Comparison of ENCODE assay signal across 14 cellular contexts in genomic region chr15:62163397-62163796, GRCh38. TPM values are rescaled to one million over a fixed set of nuclear protein-coding genes. Genes with fewer than 3 reads are reported as not detected.
DNase-seq lines count a peak whose midpoint lies in the region; FAIRE-seq and TF ChIP-seq lines count a peak whose summit lies in the region.
"Had no signal": no experiment of that assay in that cellular context is flagged by ENCODE, and none has a peak within 500 bp of the region (broad histone marks: within the 10 kb centered on the region; RNA-seq: fewer than 3 reads in every experiment).

No MANE protein-coding gene starts in this region.

- peaks cover 18% of the 10 kb centered on the region for H3K27me3 ChIP-seq in CD4-positive, alpha-beta memory T cell (ENCODE audit: insufficient read depth, low read length)
- H3K27me3 ChIP-seq in HUES64 (ENCODE audit: insufficient read depth, low read length) (peaks cover 77% of the 10 kb centered on the region), endothelial cell of umbilical vein (ENCODE audit: control insufficient read depth in 2 of 2, insufficient read depth in 2 of 2, low read length in 2 of 2) (no peaks in the 10 kb centered on the region), parathyroid adenoma (ENCODE audit: control insufficient read depth, insufficient read depth, low read length) (no peaks in the 10 kb centered on the region), mesenchymal stem cell (ENCODE audit: control insufficient read depth in 1 of 2, insufficient read depth in 1 of 2, low read length in 2 of 2) (peaks cover 54 to 61% of the 10 kb centered on the region in 2 experiments)

- no peak for DNase-seq in CD4-positive, alpha-beta memory T cell
- DNase-seq in endothelial cell of umbilical vein (ENCODE audit: low read depth, low spot score) (peak; percentile 46), NCI-H1930 (lab: John Stamatoyannopoulos, UW) (no peak), mesenchymal stem cell (no peak), amygdala (lab: John Stamatoyannopoulos, UW) (no peak), SKM-1 treated with dmso at 0.1 percent for 144 hours (lab: John Stamatoyannopoulos, UW; ENCODE audit: unreplicated experiment) (no peak)
- DNase-seq: NCI-H1436; NCI-H748 treated with DMSO at 0.1 percent for 48 hours; SIG-M5; stimulated activated naive B cell treated with anti-CD40 and anti-IgM and Interleukin-4, amounts not matched to agents 10 μg/mL and 1 μg/mL and 100 μg/mL, for 72 hours had no signal

- H3K4me3 ChIP-seq in CD4-positive, alpha-beta memory T cell (ENCODE audit: low read length in 2 of 2), result no peak overlapping the region
- H3K4me3 ChIP-seq in HUES64 (ENCODE audit: low read length) (peak overlapping the region; percentile 49; the same call in 1 of the 2 replicates), endothelial cell of umbilical vein (replicated peaks in 1 of 3; ENCODE audit: insufficient read depth in 1 of 3, low read depth in 1 of 3, low read length in 3 of 3) (peak overlapping the region in 2 of 3 experiments; percentile 49 to 75), parathyroid adenoma (ENCODE audit: low read depth, low read length) (no peak overlapping the region), mesenchymal stem cell (ENCODE audit: insufficient read depth in 1 of 2, low read depth in 1 of 2, low read length in 2 of 2) (no peak overlapping the region)
- H3K4me3 ChIP-seq: GM23248 had no signal

- dilution Hi-C loops in endothelial cell of umbilical vein (cut with MboI; ENCODE audit: extremely low pct_ligation_motif_present, low sequenced_read_pairs), result no loop called here

- H3K23ac ChIP-seq in mesenchymal stem cell (ENCODE audit: low read length in 2 of 2), result no peak overlapping the region

- peaks cover 5 to 22% (median 15%) of the 10 kb centered on the region in 4 donors for H3K4me1 Mint-ChIP-seq in CD4-positive, alpha-beta memory T cell

- POLR2A ChIA-PET in CD4-positive, alpha-beta memory T cell (lab: Charles Lee; ENCODE audit: partially characterized antibody), result no interaction called here
- POLR2A ChIA-PET in endothelial cell of umbilical vein (lab: Charles Lee), result no interaction called here

- H3K9ac ChIP-seq in HUES64 (ENCODE audit: low read depth, low read length) (no peak overlapping the region), endothelial cell of umbilical vein (replicated peaks; ENCODE audit: extremely low read depth, insufficient read depth, low read length) (peak overlapping the region; percentile 88), parathyroid adenoma (no peak overlapping the region), mesenchymal stem cell (ENCODE audit: low read length) (no peak overlapping the region)
- H3K9ac ChIP-seq: GM23248 had no signal

- H3K27ac Mint-ChIP-seq in CD4-positive, alpha-beta memory T cell, result no peak overlapping the region
- H3K27ac Mint-ChIP-seq: stimulated activated naive B cell treated with anti-CD40 and anti-IgM and Interleukin-4, amounts not matched to agents 10 μg/mL and 1 μg/mL and 100 μg/mL, for 72 hours had no signal

- no peak overlapping the region for H2AK5ac ChIP-seq in mesenchymal stem cell (ENCODE audit: low read length, severe bottlenecking)

- no peaks in the 10 kb centered on the region for H3K9me1 ChIP-seq in endothelial cell of umbilical vein (replicated peaks; ENCODE audit: control insufficient read depth, extremely low read depth, insufficient read depth, low read length)

- FAIRE-seq in endothelial cell of umbilical vein (lab: Jason Lieb, UNC), result peak; percentile 26
- FAIRE-seq: D721Med had no signal

- no peak overlapping the region for H2BK120ac ChIP-seq in mesenchymal stem cell (ENCODE audit: low read depth, low read length)

- H3K4ac ChIP-seq in mesenchymal stem cell (ENCODE audit: low read depth in 1 of 2, low read length in 2 of 2), result no peak overlapping the region

- peaks cover 48 to 57% of the 10 kb centered on the region in 2 donors for H3K27me3 Mint-ChIP-seq in CD4-positive, alpha-beta memory T cell

- H2BK5ac ChIP-seq in mesenchymal stem cell (ENCODE audit: low read depth, low read length, poor library complexity, severe bottlenecking), result no peak overlapping the region

- no TSS peak for BruUV-seq in endothelial cell of umbilical vein (replicated peaks; lab: Mats Ljungman, UMichigan)

- H3K14ac ChIP-seq in mesenchymal stem cell (ENCODE audit: low read length in 2 of 2), result no peak overlapping the region

- no peak overlapping the region for H4K8ac ChIP-seq in mesenchymal stem cell (ENCODE audit: low read length)

- H3K4me3 Mint-ChIP-seq in CD4-positive, alpha-beta memory T cell, result peak overlapping the region in 7 of 8 donors; percentile 56 to 71 (median 69)

- no peaks in the 10 kb centered on the region for H3K36me3 ChIP-seq in CD4-positive, alpha-beta memory T cell (ENCODE audit: insufficient read depth, low read length)
- H3K36me3 ChIP-seq in HUES64 (ENCODE audit: insufficient read depth, low read length), result no peaks in the 10 kb centered on the region
- H3K36me3 ChIP-seq in endothelial cell of umbilical vein (ENCODE audit: control insufficient read depth in 2 of 2, extremely low read depth in 1 of 2, insufficient read depth in 2 of 2, low read length in 2 of 2), result no peaks in the 10 kb centered on the region
- no peaks in the 10 kb centered on the region for H3K36me3 ChIP-seq in parathyroid adenoma (ENCODE audit: control insufficient read depth, insufficient read depth, low read length)
- H3K36me3 ChIP-seq in mesenchymal stem cell (ENCODE audit: control insufficient read depth in 1 of 2, insufficient read depth in 2 of 2, low read depth in 1 of 2, low read length in 2 of 2), result no peaks in the 10 kb centered on the region

- H4K91ac ChIP-seq in mesenchymal stem cell (ENCODE audit: low read length), result no peak overlapping the region

- intact Hi-C loops in CD4-positive, alpha-beta memory T cell (cut with micrococcal nuclease), result no loop called here
- intact Hi-C loops in endothelial cell of umbilical vein (cut with micrococcal nuclease), result loop anchor here (5.0 kb wide), 1 partner anchor 291 kb away; no protein-coding TSS in a partner anchor

- H2BK12ac ChIP-seq in mesenchymal stem cell (ENCODE audit: low read length in 2 of 2), result no peak overlapping the region

- H3K4me2 ChIP-seq in endothelial cell of umbilical vein (ENCODE audit: insufficient read depth, low read length) (peak overlapping the region; percentile 84), parathyroid adenoma (ENCODE audit: low read length) (no peak overlapping the region), mesenchymal stem cell (ENCODE audit: low read length, poor library complexity, severe bottlenecking) (no peak overlapping the region)

- 83% methylated on average over 6 of the region's 9 CpGs for WGBS in HUES64
- 90% methylated on average over 6 of the region's 9 CpGs for WGBS in mesenchymal stem cell

- H2BK15ac ChIP-seq in mesenchymal stem cell (ENCODE audit: low read depth, poor library complexity, severe bottlenecking), result no peak overlapping the region

- no peaks in the 10 kb centered on the region for H4K20me1 ChIP-seq in endothelial cell of umbilical vein (replicated peaks; ENCODE audit: control insufficient read depth, extremely low read depth, insufficient read depth, low read length)

- H2AFZ ChIP-seq in endothelial cell of umbilical vein (ENCODE audit: low read depth, low read length) (no peak overlapping the region), parathyroid adenoma (peak overlapping the region; percentile 38), mesenchymal stem cell (ENCODE audit: low read depth, low read length) (no peak overlapping the region)
- H2AFZ ChIP-seq: GM23248 had no signal

- no peak overlapping the region for H3K18ac ChIP-seq in mesenchymal stem cell (ENCODE audit: low read depth in 1 of 2, low read length in 2 of 2)

- TF ChIP-seq POLR2A in endothelial cell of umbilical vein (IDR thresholded peaks at IDR 0.05; ENCODE audit: low read depth, low read length), result no peak

- H3K9me3 Mint-ChIP-seq in CD4-positive, alpha-beta memory T cell, result peaks cover 0 to 13% (median 7%) of the 10 kb centered on the region in 8 donors

- H3K79me1 ChIP-seq in mesenchymal stem cell (replicated peaks; ENCODE audit: low read length, poor library complexity, severe bottlenecking), result no peaks in the 10 kb centered on the region

- H3K36me3 Mint-ChIP-seq in CD4-positive, alpha-beta memory T cell, result no peaks in the 10 kb centered on the region
- H3K36me3 Mint-ChIP-seq: stimulated activated naive B cell treated with anti-CD40 and anti-IgM and Interleukin-4, amounts not matched to agents 10 μg/mL and 1 μg/mL and 100 μg/mL, for 72 hours had no signal

- H3K79me2 ChIP-seq in endothelial cell of umbilical vein (ENCODE audit: control insufficient read depth, insufficient read depth, low read length) (peaks cover 4% of the 10 kb centered on the region), parathyroid adenoma (no peaks in the 10 kb centered on the region)

- H3K9me3 ChIP-seq in CD4-positive, alpha-beta memory T cell (ENCODE audit: control insufficient read depth in 1 of 2, low read length in 2 of 2), result no peaks in the 10 kb centered on the region
- H3K9me3 ChIP-seq in HUES64 (ENCODE audit: insufficient read depth, low read depth, low read length) (no peaks in the 10 kb centered on the region), endothelial cell of umbilical vein (replicated peaks; ENCODE audit: control insufficient read depth, insufficient read depth, low read length) (no peaks in the 10 kb centered on the region), parathyroid adenoma (ENCODE audit: control insufficient read depth, low read length) (no peaks in the 10 kb centered on the region), mesenchymal stem cell (ENCODE audit: control insufficient read depth, low read length) (no peaks in the 10 kb centered on the region)

- CTCF ChIA-PET in CD4-positive, alpha-beta memory T cell (lab: Charles Lee; ENCODE audit: partially characterized antibody), result no interaction called here
- CTCF ChIA-PET in endothelial cell of umbilical vein (lab: Charles Lee), result interaction anchor here (1.0 to 6.3 kb wide), 5 partner anchors 9 to 78 kb away, joined by 3 to 48 read pairs (median 4); no protein-coding TSS in a partner anchor

- H3K4me1 ChIP-seq in CD4-positive, alpha-beta memory T cell (ENCODE audit: insufficient read depth, low read length), result peaks cover 4% of the 10 kb centered on the region
- H3K4me1 ChIP-seq in HUES64 (ENCODE audit: insufficient read depth, low read length), result no peaks in the 10 kb centered on the region
- peaks cover 31% of the 10 kb centered on the region for H3K4me1 ChIP-seq in endothelial cell of umbilical vein (ENCODE audit: control insufficient read depth, extremely low read depth, insufficient read depth, low read length)
- no peaks in the 10 kb centered on the region for H3K4me1 ChIP-seq in parathyroid adenoma
- H3K4me1 ChIP-seq in mesenchymal stem cell (ENCODE audit: control insufficient read depth, insufficient read depth, low read depth, low read length), result peaks cover 13% of the 10 kb centered on the region

- TF ChIP-seq CTCF in endothelial cell of umbilical vein (IDR thresholded peaks at IDR 0.05; ENCODE audit: extremely low read depth in 1 of 2, insufficient read depth in 1 of 2, low read depth in 1 of 2, low read length in 2 of 2), result no peak
- TF ChIP-seq CTCF in parathyroid adenoma (IDR thresholded peaks at IDR 0.05), result no peak

- H3K27ac ChIP-seq in CD4-positive, alpha-beta memory T cell (ENCODE audit: low read depth, low read length), result no peak overlapping the region
- H3K27ac ChIP-seq in HUES64 (ENCODE audit: low read depth, low read length), result no peak overlapping the region
- H3K27ac ChIP-seq in endothelial cell of umbilical vein (ENCODE audit: insufficient read depth, low read depth, low read length), result peak overlapping the region; percentile 69
- H3K27ac ChIP-seq in parathyroid adenoma, result no peak overlapping the region
- H3K27ac ChIP-seq in mesenchymal stem cell (ENCODE audit: low read length, poor library complexity, severe bottlenecking), result no peak overlapping the region
- H3K27ac ChIP-seq: GM23248 had no signal

RNA-seq across cellular contexts. Expression of gene C2CD4B, which starts 1.7 kb away (rescaled TPM):
- not detected for total RNA-seq in CD4-positive, alpha-beta memory T cell
- polyA plus RNA-seq in CD4-positive, alpha-beta memory T cell, result not detected
- polyA plus RNA-seq in HUES64 (2013, experiment 1 of 2), result 0.15 TPM
- polyA plus RNA-seq in HUES64 (2013, experiment 2 of 2), result 0.25 TPM
- 28.4 and 31.7 TPM in 2 replicates for total RNA-seq in endothelial cell of umbilical vein
- polyA plus RNA-seq in endothelial cell of umbilical vein, result 31.5 and 31.7 TPM in 2 replicates
- 10.7 and 21.1 TPM in 2 replicates for polyA plus RNA-seq in endothelial cell of umbilical vein (2011; cell fraction: cytosol; rRNA removed)
- 33.6 and 34.4 TPM in 2 replicates for polyA plus RNA-seq in endothelial cell of umbilical vein (2011; cell fraction: nucleus; rRNA removed)
- 7.8 and 12.1 TPM in 2 replicates for polyA plus RNA-seq in endothelial cell of umbilical vein (2012)
- polyA minus RNA-seq in endothelial cell of umbilical vein, result 7.0 and 7.5 TPM in 2 replicates
- polyA minus RNA-seq in endothelial cell of umbilical vein (2011; cell fraction: cytosol; rRNA and poly(A)+ RNA removed), result not detected
- polyA minus RNA-seq in endothelial cell of umbilical vein (2011; cell fraction: nucleus; rRNA and poly(A)+ RNA removed), result 25.2 and 57.0 TPM in 2 replicates
- not detected for polyA plus RNA-seq in mesenchymal stem cell (2013, experiment 1 of 2)
- not detected for polyA plus RNA-seq in mesenchymal stem cell (2013, experiment 2 of 2)
- total RNA-seq: GM23248 had no signal
- polyA plus RNA-seq: GM23248 had no signal

Comparison
In these comparisons a context has a peak if more than half of its experiments do, and no peak if none do; other contexts are left out.
1. H3K4me3 ChIP-seq: peak in HUES64 (single experiment) and endothelial cell of umbilical vein (2 of 3); none in CD4-positive, alpha-beta memory T cell (0 of 2), parathyroid adenoma (single experiment) and mesenchymal stem cell (0 of 2).
2. RNA of gene C2CD4B, which starts 1.7 kb away (total RNA-seq): 28.4 to 31.7 TPM in endothelial cell of umbilical vein; not detected in CD4-positive, alpha-beta memory T cell; every median in the first group is over 10 times any median in the second.